Comparison of ENCODE assay signal across 1 cellular context in genomic region chr22:46406791-46407190, GRCh38.
TF ChIP-seq lines count a peak whose summit lies in the region.

No MANE protein-coding gene starts in this region.

TF ChIP-seq in HepG2, 621 proteins besides CTCF, POLR2A, EP300 and RAD21 (continued from another document):
- TF ChIP-seq ZNF275 (CRISPR knock-in tag; IDR thresholded peaks at IDR 0.05; ENCODE audit: borderline replicate concordance) (no peak), ARNT (IDR thresholded peaks at IDR 0.05) (no peak), TEF (CRISPR knock-in tag; IDR thresholded peaks at IDR 0.05) (no peak), SRY (CRISPR knock-in tag; IDR thresholded peaks at IDR 0.05) (no peak), ZNF670 (CRISPR knock-in tag; IDR thresholded peaks at IDR 0.05; ENCODE audit: borderline replicate concordance) (no peak), ZNF572 (CRISPR knock-in tag; IDR thresholded peaks at IDR 0.05) (no peak), ZNF20 (CRISPR knock-in tag; IDR thresholded peaks at IDR 0.05) (no peak), TRAFD1 (CRISPR knock-in tag; IDR thresholded peaks at IDR 0.05; ENCODE audit: borderline replicate concordance) (no peak), ZSCAN5A (CRISPR knock-in tag; IDR thresholded peaks at IDR 0.05; ENCODE audit: borderline replicate concordance) (no peak), STAT6 (CRISPR knock-in tag; IDR thresholded peaks at IDR 0.05; ENCODE audit: borderline replicate concordance) (no peak)
